15 cellular contexts compared by ENCODE assay signal in the genomic region with DNA sequence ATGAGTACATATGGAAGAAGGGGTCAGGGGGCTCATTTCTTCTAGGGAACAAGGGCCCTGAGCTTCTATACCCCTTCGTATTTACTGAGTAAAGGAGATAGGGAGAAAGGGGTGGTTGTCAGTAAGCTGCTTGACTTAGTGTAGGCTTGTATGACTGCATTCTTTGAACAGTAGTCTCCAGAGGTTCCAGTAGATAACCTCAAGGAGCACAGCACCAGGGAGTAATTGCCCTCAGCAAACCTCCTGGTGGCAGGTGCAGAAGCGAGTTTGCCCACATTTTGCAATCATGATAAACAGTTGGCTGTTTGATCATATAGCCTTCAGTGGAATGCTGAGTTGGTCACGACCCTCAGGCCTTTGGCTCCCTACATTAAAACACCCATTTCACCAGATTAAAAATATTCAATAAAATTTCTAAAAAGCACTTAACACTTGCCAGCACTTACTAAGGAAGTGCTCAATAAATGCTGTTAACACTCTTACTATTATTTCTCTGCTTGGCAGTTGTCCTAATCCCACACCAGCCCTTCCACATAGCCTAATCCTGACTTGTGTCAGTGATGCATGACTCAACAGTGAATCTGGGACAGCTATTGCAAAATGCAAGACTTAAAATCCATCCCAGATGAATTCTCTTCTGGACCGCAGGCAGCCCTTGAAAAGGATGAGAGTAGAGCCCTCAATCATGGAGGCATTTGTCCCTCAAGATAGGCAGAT. TPM values are rescaled to one million over a fixed set of nuclear protein-coding genes. Genes with fewer than 3 reads are reported as not detected.
DNase-seq lines count a peak whose midpoint lies in the region; ATAC-seq, FAIRE-seq and TF ChIP-seq lines count a peak whose summit lies in the region.
"Had no signal": no experiment of that assay in that cellular context is flagged by ENCODE, and none has a peak within 500 bp of the region (broad histone marks: within the 10 kb centered on the region; RNA-seq: fewer than 3 reads in every experiment).

No MANE protein-coding gene starts in this region.

- no peak overlapping the region for H3K27ac Mint-ChIP-seq in astrocyte (ENCODE audit: unreplicated experiment)
- H3K27ac Mint-ChIP-seq in activated CD4-positive, alpha-beta T cell treated with anti-CD3 and anti-CD28 coated beads for 36 hours = no peak overlapping the region

- FAIRE-seq in astrocyte (lab: Jason Lieb, UNC) = no peak

- no TSS peak for BruUV-seq in A673 (replicated peaks; lab: Mats Ljungman, UMichigan)

- no peaks in the 10 kb centered on the region for H3K79me2 ChIP-seq in astrocyte (ENCODE audit: insufficient read depth, low read length)

- H3K27me3 Mint-ChIP-seq in astrocyte (ENCODE audit: low read depth, unreplicated experiment) = peaks cover 22% of the 10 kb centered on the region
- no peaks in the 10 kb centered on the region for H3K27me3 Mint-ChIP-seq in activated CD4-positive, alpha-beta T cell treated with anti-CD3 and anti-CD28 coated beads for 36 hours

- H3K36me3 ChIP-seq in A673 (ENCODE audit: insufficient read depth, low read length, poor library complexity, severe bottlenecking) (no peaks in the 10 kb centered on the region), HEK293 (ENCODE audit: control insufficient read depth in 2 of 2, insufficient read depth in 1 of 2, low read length in 2 of 2) (no peaks in the 10 kb centered on the region), astrocyte (ENCODE audit: insufficient read depth, low read length) (no peaks in the 10 kb centered on the region)

- CTCF ChIA-PET in A673 (lab: Charles Lee) = no interaction called here
- CTCF ChIA-PET in HEK293 (lab: Yijun Ruan, JAX) = no interaction called here
- CTCF ChIA-PET in activated CD4-positive, alpha-beta T cell treated with anti-CD3 and anti-CD28 coated beads for 36 hours (lab: Charles Lee) = interaction anchor here (0.7 kb wide), 1 partner anchor 123 kb away, joined by 3 read pairs; no protein-coding TSS in a partner anchor

- DNase-seq in A673 (ENCODE audit: low spot score) (peak; percentile 80), astrocyte (ENCODE audit: low read depth) (peak; percentile 81), left ventricle myocardium superior (no peak), NCI-H1436 (lab: John Stamatoyannopoulos, UW) (no peak), HT-29 (ENCODE audit: low spot score) (no peak)
- DNase-seq in activated CD4-positive, alpha-beta T cell treated with anti-CD3 and anti-CD28 coated beads for 36 hours = no peak
- DNase-seq: activated CD8-positive, alpha-beta memory T cell treated with anti-CD3 and anti-CD28 coated beads, Interleukin-2, amount 50 U/mL, for 4 hours; anterior cingulate cortex; kidney glomerular epithelial cell; NCI-H187; T1000 had no signal

- H3K9me3 Mint-ChIP-seq in astrocyte (ENCODE audit: unreplicated experiment) = no peaks in the 10 kb centered on the region
- no peaks in the 10 kb centered on the region for H3K9me3 Mint-ChIP-seq in activated CD4-positive, alpha-beta T cell treated with anti-CD3 and anti-CD28 coated beads for 36 hours (ENCODE audit: low read depth)

- peaks cover 8% of the 10 kb centered on the region for H3K4me1 Mint-ChIP-seq in astrocyte (ENCODE audit: low read depth, unreplicated experiment)
- H3K4me1 Mint-ChIP-seq in activated CD4-positive, alpha-beta T cell treated with anti-CD3 and anti-CD28 coated beads for 36 hours = peaks cover 18% of the 10 kb centered on the region

- H3K27ac ChIP-seq in A673 (ENCODE audit: low read depth, low read length, poor library complexity, severe bottlenecking) (no peak overlapping the region), HEK293 (ENCODE audit: extremely low read depth, low read depth, low read length) (no peak overlapping the region), astrocyte (ENCODE audit: low read depth, low read length) (no peak overlapping the region)
- H3K27ac ChIP-seq: C4-2B had no signal

- no peaks in the 10 kb centered on the region for H4K20me1 ChIP-seq in astrocyte (ENCODE audit: insufficient read depth, low read length)

- peaks cover 10% of the 10 kb centered on the region for H3K4me1 ChIP-seq in A673 (ENCODE audit: insufficient read depth, low read length, poor library complexity, severe bottlenecking)
- no peaks in the 10 kb centered on the region for H3K4me1 ChIP-seq in HEK293 (ENCODE audit: control insufficient read depth, insufficient read depth, low read length)
- no peaks in the 10 kb centered on the region for H3K4me1 ChIP-seq in astrocyte (ENCODE audit: insufficient read depth, low read length)

- POLR2A ChIA-PET in A673 (lab: Charles Lee; ENCODE audit: low non-redundant PET) = no interaction called here
- POLR2A ChIA-PET in HEK293 (lab: Yijun Ruan, JAX) = no interaction called here
- POLR2A ChIA-PET in activated CD4-positive, alpha-beta T cell treated with anti-CD3 and anti-CD28 coated beads for 36 hours (lab: Charles Lee) = no interaction called here

- H3K4me3 Mint-ChIP-seq in astrocyte (ENCODE audit: unreplicated experiment) = no peak overlapping the region
- H3K4me3 Mint-ChIP-seq in activated CD4-positive, alpha-beta T cell treated with anti-CD3 and anti-CD28 coated beads for 36 hours = no peak overlapping the region
- H3K4me3 Mint-ChIP-seq: neural crest cell had no signal

- peak; percentile 66 for ATAC-seq in left ventricle myocardium superior
- ATAC-seq in GM18907 (IDR thresholded peaks at IDR 0.05; ENCODE audit: unreplicated experiment) = no peak
- ATAC-seq in activated CD4-positive, alpha-beta T cell treated with anti-CD3 and anti-CD28 coated beads for 36 hours = no peak

- H3K27me3 ChIP-seq in A673 (replicated peaks; ENCODE audit: insufficient read depth, low read depth, low read length, poor library complexity) (no peaks in the 10 kb centered on the region), astrocyte (ENCODE audit: insufficient read depth, low read length) (no peaks in the 10 kb centered on the region)

- no peak overlapping the region for H2AFZ ChIP-seq in astrocyte (ENCODE audit: low read depth, low read length)

- no peak overlapping the region for H3K4me2 ChIP-seq in astrocyte (ENCODE audit: low read length)

- H3K4me3 ChIP-seq in A673 (ENCODE audit: low read depth, low read length, poor library complexity, severe bottlenecking) (no peak overlapping the region), HEK293 (ENCODE audit: low read depth, low read length) (no peak overlapping the region), astrocyte (ENCODE audit: insufficient read depth, low read depth, low read length) (no peak overlapping the region)

- no peak overlapping the region for H3K9ac ChIP-seq in astrocyte (ENCODE audit: low read length)

- H3K9me3 ChIP-seq in A673 (ENCODE audit: low read depth, low read length, poor library complexity, severe bottlenecking) (no peaks in the 10 kb centered on the region), HEK293 (ENCODE audit: control insufficient read depth, insufficient read depth, low read depth, low read length) (no peaks in the 10 kb centered on the region), astrocyte (ENCODE audit: insufficient read depth, low read depth, low read length) (no peaks in the 10 kb centered on the region)

- intact Hi-C loops in A673 (cut with micrococcal nuclease; ENCODE audit: unreplicated experiment) = no loop called here
- intact Hi-C loops in left ventricle myocardium superior (cut with micrococcal nuclease) = no loop called here
- intact Hi-C loops in activated CD4-positive, alpha-beta T cell treated with anti-CD3 and anti-CD28 coated beads for 36 hours (cut with DNase I, micrococcal nuclease) = loop anchor here in 1 of 2 experiments (5.0 kb wide), 2 partner anchors 52 to 107 kb away; a partner anchor contains a TSS

- no peak for TF ChIP-seq CTCF in A673 (conservative IDR thresholded peaks at IDR 0.05; ENCODE audit: low read depth, low read length)
- no peak for TF ChIP-seq CTCF in HEK293 (tag by site-specific recombination; IDR thresholded peaks at IDR 0.05)
- no peak for TF ChIP-seq CTCF in astrocyte (IDR thresholded peaks at IDR 0.05; ENCODE audit: insufficient read depth, low read depth, low read length)

- H3K36me3 Mint-ChIP-seq in astrocyte (ENCODE audit: low read depth, unreplicated experiment) = no peaks in the 10 kb centered on the region
- peaks cover 15% of the 10 kb centered on the region for H3K36me3 Mint-ChIP-seq in activated CD4-positive, alpha-beta T cell treated with anti-CD3 and anti-CD28 coated beads for 36 hours (ENCODE audit: low read depth)

TF ChIP-seq in HEK293, 187 proteins besides CTCF, POLR2A, EP300 and RAD21:
- TF ChIP-seq MZF1 (tag by site-specific recombination; IDR thresholded peaks at IDR 0.05; ENCODE audit: borderline replicate concordance) (no peak), ZNF223 (tag by site-specific recombination; IDR thresholded peaks at IDR 0.05) (no peak), GFI1B (tag by site-specific recombination; IDR thresholded peaks at IDR 0.05) (no peak), ZBTB17 (tag by site-specific recombination; IDR thresholded peaks at IDR 0.05) (peak; percentile 58), ZNF426 (tag by site-specific recombination; IDR thresholded peaks at IDR 0.05) (no peak)

RNA-seq across cellular contexts. Expression of a gene that starts 3.7 kb away (rescaled TPM):
- 9.3 and 10.6 TPM in 2 replicates for total RNA-seq in A673 (2021)
- total RNA-seq in astrocyte = 13.4 and 15.8 TPM in 2 replicates
- total RNA-seq in left ventricle myocardium superior = 15.2 TPM
- 10 to 100 TPM; 27.5 to 27.6 TPM for total RNA-seq in activated CD4-positive, alpha-beta T cell treated with anti-CD3 and anti-CD28 coated beads for 36 hours
- 29.2 and 35.7 TPM in 2 replicates for total RNA-seq in HT-29 (2014; rRNA removed; shearing (Covaris generic))

RNA-seq across cellular contexts. Expression of a gene that starts 31.5 kb away (rescaled TPM):
- total RNA-seq in A673 (2021) (10.1 and 11.4 TPM in 2 replicates), astrocyte (14.2 and 18.4 TPM in 2 replicates), left ventricle myocardium superior (26.9 TPM)
- total RNA-seq in activated CD4-positive, alpha-beta T cell treated with anti-CD3 and anti-CD28 coated beads for 36 hours = 10 to 100 TPM; 32.2 to 36.2 TPM
- 40.0 and 47.4 TPM in 2 replicates for total RNA-seq in HT-29 (2014; rRNA removed; shearing (Covaris generic))

Comparison
In these comparisons a context has a peak if more than half of its experiments do, and no peak if none do; other contexts are left out.
1. DNase-seq: peak in A673 (single experiment) and astrocyte (single experiment); none in left ventricle myocardium superior (single experiment), NCI-H1436 (single experiment), activated CD4-positive, alpha-beta T cell treated with anti-CD3 and anti-CD28 coated beads for 36 hours (single experiment) and HT-29 (single experiment).